22 cellular contexts compared by ENCODE assay signal in genomic region chr3:157353657-157354056, GRCh38.
"Had no signal": no experiment of that assay in that cellular context is flagged by ENCODE, and none has a peak within 500 bp of the region (broad histone marks: within the 10 kb centered on the region; RNA-seq: fewer than 3 reads in every experiment).

No MANE protein-coding gene starts in this region.

- H3K4me1 Mint-ChIP-seq: activated CD4-positive, alpha-beta T cell treated with anti-CD3 and anti-CD28 coated beads, Interleukin-2, amount 10 ng/mL, durations not matched to agents 7 days and 5 days; central memory CD8-positive, alpha-beta T cell had no signal

- H3K9me3 Mint-ChIP-seq: activated CD4-positive, alpha-beta T cell treated with anti-CD3 and anti-CD28 coated beads, Interleukin-2, amount 10 ng/mL, durations not matched to agents 7 days and 5 days had no signal

- H3K27ac ChIP-seq: brain microvascular endothelial cell, cardiac muscle cell, KMS-11, SJCRH30, SK-N-MC had no signal

- H3K27ac Mint-ChIP-seq: activated CD4-positive, alpha-beta T cell treated with anti-CD3 and anti-CD28 coated beads, Interleukin-2, amount 10 ng/mL, durations not matched to agents 7 days and 5 days; activated CD8-positive, alpha-beta T cell treated with anti-CD3 and anti-CD28 coated beads, Interleukin-2, amount 10 ng/mL, durations not matched to agents 7 days and 5 days; activated naive CD4-positive, alpha-beta T cell treated with anti-CD3 and anti-CD28 coated beads for 36 hours; activated naive CD4-positive, alpha-beta T cell treated with anti-CD3 and anti-CD28 coated beads, Interleukin-2, amount 50 U/mL, for 72 hours; activated T-cell treated with anti-CD3 and anti-CD28 coated beads, Interleukin-2, amount 50 U/mL, for 24 hours had no signal

- H3K27me3 Mint-ChIP-seq: activated T-cell treated with anti-CD3 and anti-CD28 coated beads, Interleukin-2, amount 50 U/mL, for 24 hours had no signal

- H3K27me3 ChIP-seq: brain microvascular endothelial cell, cardiac muscle cell, SJCRH30 had no signal

- H3K4me2 ChIP-seq: KMS-11 had no signal

- DNase-seq: activated CD4-positive, alpha-beta T cell treated with anti-CD3 and anti-CD28 coated beads, Interleukin-2, amount 10 ng/mL, durations not matched to agents 7 days and 5 days; activated CD4-positive, alpha-beta T cell treated with anti-CD3 and anti-CD28 coated beads, Interleukin-2, amount 50 U/mL, for 48 hours; activated CD8-positive, alpha-beta T cell treated with anti-CD3 and anti-CD28 coated beads, Interleukin-2, amount 10 ng/mL, durations not matched to agents 7 days and 5 days; activated gamma-delta T cell treated with Interleukin-2 at 50 U/mL for 16 hours; activated naive CD4-positive, alpha-beta T cell treated with anti-CD3 and anti-CD28 coated beads for 36 hours; activated T-cell treated with anti-CD3 and anti-CD28 coated beads, Interleukin-2, amount 50 U/mL, for 24 hours; anterior cingulate cortex; brain microvascular endothelial cell; NCI-H1105; NCI-H1417 treated with DMSO at 0.1 percent for 48 hours; NCI-H187 treated with DMSO at 0.1 percent for 48 hours; NCI-H2081; NCI-H226; NCI-H524 treated with DMSO at 0.1 percent for 48 hours; SHP77; SJCRH30; T1000 had no signal

- H3K4me3 ChIP-seq: cardiac muscle cell, SJCRH30, SK-N-MC had no signal

- H3K4me3 Mint-ChIP-seq: activated CD4-positive, alpha-beta T cell treated with anti-CD3 and anti-CD28 coated beads, Interleukin-2, amount 10 ng/mL, durations not matched to agents 7 days and 5 days; activated CD8-positive, alpha-beta T cell treated with anti-CD3 and anti-CD28 coated beads, Interleukin-2, amount 10 ng/mL, durations not matched to agents 7 days and 5 days; activated naive CD4-positive, alpha-beta T cell treated with anti-CD3 and anti-CD28 coated beads for 36 hours; activated T-cell treated with anti-CD3 and anti-CD28 coated beads, Interleukin-2, amount 50 U/mL, for 24 hours; central memory CD8-positive, alpha-beta T cell had no signal

- H3K9ac ChIP-seq: KMS-11 had no signal

- H3K36me3 ChIP-seq: brain microvascular endothelial cell, cardiac muscle cell, SJCRH30 had no signal

- H3K9me3 ChIP-seq: SJCRH30 had no signal

- H3K4me1 ChIP-seq: SJCRH30 had no signal
